ENCODE assay signal across 1 cellular context in the genomic region with DNA sequence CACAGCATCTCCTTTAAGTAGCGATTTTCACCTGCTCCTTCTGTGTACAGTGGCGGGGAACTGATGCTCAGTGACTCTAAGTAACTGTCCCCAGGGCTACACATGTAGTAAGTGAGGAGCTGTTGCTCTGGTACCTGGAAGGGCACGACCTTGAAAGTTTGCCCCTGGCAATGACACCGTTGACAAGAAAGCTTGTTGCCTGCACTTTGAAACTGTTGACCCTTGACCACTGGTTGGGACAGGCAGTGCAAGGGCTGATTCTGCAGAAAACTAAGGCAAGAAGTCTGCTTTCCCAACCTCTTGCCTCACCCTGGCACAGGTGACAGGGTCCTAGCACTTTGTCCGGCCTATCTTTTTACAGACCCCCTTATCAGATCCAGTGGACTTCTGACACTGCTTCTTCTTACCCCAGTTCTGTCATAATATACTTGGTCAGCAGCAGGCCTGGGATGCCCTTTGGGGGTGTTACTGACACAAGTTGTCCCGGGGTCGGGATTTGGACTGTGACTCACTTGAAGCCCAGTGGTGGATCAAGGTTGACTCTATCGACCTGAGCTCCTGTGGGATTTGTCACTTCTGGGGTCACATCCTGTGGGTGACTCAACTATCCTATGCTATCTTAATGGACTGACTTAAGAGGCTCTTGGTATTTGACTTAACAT.
TF ChIP-seq lines count a peak whose summit lies in the region.

No MANE protein-coding gene starts in this region.

TF ChIP-seq in GM23338, 12 proteins besides CTCF, POLR2A, EP300 and RAD21 (continued from another document):
- TF ChIP-seq, protein P1, sequence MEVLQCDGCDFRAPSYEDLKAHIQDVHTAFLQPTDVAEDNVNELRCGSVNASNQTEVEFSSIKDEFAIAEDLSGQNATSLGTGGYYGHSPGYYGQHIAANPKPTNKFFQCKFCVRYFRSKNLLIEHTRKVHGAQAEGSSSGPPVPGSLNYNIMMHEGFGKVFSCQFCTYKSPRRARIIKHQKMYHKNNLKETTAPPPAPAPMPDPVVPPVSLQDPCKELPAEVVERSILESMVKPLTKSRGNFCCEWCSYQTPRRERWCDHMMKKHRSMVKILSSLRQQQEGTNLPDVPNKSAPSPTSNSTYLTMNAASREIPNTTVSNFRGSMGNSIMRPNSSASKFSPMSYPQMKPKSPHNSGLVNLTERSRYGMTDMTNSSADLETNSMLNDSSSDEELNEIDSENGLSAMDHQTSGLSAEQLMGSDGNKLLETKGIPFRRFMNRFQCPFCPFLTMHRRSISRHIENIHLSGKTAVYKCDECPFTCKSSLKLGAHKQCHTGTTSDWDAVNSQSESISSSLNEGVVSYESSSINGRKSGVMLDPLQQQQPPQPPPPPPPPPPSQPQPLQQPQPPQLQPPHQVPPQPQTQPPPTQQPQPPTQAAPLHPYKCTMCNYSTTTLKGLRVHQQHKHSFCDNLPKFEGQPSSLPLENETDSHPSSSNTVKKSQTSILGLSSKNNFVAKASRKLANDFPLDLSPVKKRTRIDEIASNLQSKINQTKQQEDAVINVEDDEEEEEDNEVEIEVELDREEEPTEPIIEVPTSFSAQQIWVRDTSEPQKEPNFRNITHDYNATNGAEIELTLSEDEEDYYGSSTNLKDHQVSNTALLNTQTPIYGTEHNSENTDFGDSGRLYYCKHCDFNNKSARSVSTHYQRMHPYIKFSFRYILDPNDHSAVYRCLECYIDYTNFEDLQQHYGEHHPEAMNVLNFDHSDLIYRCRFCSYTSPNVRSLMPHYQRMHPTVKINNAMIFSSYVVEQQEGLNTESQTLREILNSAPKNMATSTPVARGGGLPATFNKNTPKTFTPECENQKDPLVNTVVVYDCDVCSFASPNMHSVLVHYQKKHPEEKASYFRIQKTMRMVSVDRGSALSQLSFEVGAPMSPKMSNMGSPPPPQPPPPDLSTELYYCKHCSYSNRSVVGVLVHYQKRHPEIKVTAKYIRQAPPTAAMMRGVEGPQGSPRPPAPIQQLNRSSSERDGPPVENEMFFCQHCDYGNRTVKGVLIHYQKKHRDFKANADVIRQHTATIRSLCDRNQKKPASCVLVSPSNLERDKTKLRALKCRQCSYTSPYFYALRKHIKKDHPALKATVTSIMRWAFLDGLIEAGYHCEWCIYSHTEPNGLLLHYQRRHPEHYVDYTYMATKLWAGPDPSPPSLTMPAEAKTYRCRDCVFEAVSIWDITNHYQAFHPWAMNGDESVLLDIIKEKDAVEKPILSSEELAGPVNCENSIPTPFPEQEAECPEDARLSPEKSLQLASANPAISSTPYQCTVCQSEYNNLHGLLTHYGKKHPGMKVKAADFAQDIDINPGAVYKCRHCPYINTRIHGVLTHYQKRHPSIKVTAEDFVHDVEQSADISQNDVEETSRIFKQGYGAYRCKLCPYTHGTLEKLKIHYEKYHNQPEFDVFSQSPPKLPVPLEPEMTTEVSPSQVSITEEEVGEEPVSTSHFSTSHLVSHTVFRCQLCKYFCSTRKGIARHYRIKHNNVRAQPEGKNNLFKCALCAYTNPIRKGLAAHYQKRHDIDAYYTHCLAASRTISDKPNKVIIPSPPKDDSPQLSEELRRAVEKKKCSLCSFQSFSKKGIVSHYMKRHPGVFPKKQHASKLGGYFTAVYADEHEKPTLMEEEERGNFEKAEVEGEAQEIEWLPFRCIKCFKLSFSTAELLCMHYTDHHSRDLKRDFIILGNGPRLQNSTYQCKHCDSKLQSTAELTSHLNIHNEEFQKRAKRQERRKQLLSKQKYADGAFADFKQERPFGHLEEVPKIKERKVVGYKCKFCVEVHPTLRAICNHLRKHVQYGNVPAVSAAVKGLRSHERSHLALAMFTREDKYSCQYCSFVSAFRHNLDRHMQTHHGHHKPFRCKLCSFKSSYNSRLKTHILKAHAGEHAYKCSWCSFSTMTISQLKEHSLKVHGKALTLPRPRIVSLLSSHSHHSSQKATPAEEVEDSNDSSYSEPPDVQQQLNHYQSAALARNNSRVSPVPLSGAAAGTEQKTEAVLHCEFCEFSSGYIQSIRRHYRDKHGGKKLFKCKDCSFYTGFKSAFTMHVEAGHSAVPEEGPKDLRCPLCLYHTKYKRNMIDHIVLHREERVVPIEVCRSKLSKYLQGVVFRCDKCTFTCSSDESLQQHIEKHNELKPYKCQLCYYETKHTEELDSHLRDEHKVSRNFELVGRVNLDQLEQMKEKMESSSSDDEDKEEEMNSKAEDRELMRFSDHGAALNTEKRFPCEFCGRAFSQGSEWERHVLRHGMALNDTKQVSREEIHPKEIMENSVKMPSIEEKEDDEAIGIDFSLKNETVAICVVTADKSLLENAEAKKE (CRISPR knock-in tag; IDR thresholded peaks at IDR 0.05): no peak
- TF ChIP-seq ZNF114 (CRISPR knock-in tag; IDR thresholded peaks at IDR 0.05): no peak
- TF ChIP-seq EZH2phosphoT487 (IDR thresholded peaks at IDR 0.05; ENCODE audit: unreplicated experiment): no peak
- TF ChIP-seq NANOG (IDR thresholded peaks at IDR 0.05; ENCODE audit: borderline replicate concordance): no peak
- TF ChIP-seq, protein P2, sequence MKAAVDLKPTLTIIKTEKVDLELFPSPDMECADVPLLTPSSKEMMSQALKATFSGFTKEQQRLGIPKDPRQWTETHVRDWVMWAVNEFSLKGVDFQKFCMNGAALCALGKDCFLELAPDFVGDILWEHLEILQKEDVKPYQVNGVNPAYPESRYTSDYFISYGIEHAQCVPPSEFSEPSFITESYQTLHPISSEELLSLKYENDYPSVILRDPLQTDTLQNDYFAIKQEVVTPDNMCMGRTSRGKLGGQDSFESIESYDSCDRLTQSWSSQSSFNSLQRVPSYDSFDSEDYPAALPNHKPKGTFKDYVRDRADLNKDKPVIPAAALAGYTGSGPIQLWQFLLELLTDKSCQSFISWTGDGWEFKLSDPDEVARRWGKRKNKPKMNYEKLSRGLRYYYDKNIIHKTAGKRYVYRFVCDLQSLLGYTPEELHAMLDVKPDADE (IDR thresholded peaks at IDR 0.05): no peak
- TF ChIP-seq, protein P3, sequence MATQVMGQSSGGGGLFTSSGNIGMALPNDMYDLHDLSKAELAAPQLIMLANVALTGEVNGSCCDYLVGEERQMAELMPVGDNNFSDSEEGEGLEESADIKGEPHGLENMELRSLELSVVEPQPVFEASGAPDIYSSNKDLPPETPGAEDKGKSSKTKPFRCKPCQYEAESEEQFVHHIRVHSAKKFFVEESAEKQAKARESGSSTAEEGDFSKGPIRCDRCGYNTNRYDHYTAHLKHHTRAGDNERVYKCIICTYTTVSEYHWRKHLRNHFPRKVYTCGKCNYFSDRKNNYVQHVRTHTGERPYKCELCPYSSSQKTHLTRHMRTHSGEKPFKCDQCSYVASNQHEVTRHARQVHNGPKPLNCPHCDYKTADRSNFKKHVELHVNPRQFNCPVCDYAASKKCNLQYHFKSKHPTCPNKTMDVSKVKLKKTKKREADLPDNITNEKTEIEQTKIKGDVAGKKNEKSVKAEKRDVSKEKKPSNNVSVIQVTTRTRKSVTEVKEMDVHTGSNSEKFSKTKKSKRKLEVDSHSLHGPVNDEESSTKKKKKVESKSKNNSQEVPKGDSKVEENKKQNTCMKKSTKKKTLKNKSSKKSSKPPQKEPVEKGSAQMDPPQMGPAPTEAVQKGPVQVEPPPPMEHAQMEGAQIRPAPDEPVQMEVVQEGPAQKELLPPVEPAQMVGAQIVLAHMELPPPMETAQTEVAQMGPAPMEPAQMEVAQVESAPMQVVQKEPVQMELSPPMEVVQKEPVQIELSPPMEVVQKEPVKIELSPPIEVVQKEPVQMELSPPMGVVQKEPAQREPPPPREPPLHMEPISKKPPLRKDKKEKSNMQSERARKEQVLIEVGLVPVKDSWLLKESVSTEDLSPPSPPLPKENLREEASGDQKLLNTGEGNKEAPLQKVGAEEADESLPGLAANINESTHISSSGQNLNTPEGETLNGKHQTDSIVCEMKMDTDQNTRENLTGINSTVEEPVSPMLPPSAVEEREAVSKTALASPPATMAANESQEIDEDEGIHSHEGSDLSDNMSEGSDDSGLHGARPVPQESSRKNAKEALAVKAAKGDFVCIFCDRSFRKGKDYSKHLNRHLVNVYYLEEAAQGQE (IDR thresholded peaks at IDR 0.05; ENCODE audit: unreplicated experiment): no peak
- TF ChIP-seq EZH2 (IDR thresholded peaks at IDR 0.05; ENCODE audit: low read depth, unreplicated experiment): no peak
TF ChIP-seq in GM23338: peak in this region for 0.
